1 cellular context compared by ENCODE assay signal in genomic region chr7:100568936-100569844, GRCh38.
TF ChIP-seq lines count a peak whose summit lies in the region.

No MANE protein-coding gene starts in this region.

TF ChIP-seq in HepG2, 621 proteins besides CTCF, POLR2A, EP300 and RAD21 (continued from another document and continues in another):
- TF ChIP-seq GLMP (CRISPR knock-in tag; IDR thresholded peaks at IDR 0.05; ENCODE audit: borderline replicate concordance) (no peak), CERS6 (CRISPR knock-in tag; IDR thresholded peaks at IDR 0.05) (no peak), SRF (IDR thresholded peaks at IDR 0.05; ENCODE audit: low read depth, low read length) (no peak; the same call in 1 of the 2 replicates), PCBP2 (optimal IDR thresholded peaks at IDR 0.05; ENCODE audit: low read depth, low read length, poor library complexity, severe bottlenecking) (no peak), TIGD3 (CRISPR knock-in tag; IDR thresholded peaks at IDR 0.05; ENCODE audit: borderline replicate concordance) (0 out of 2 replicates have a peak, but pooled peaks have one; percentile 63), REXO4 (CRISPR knock-in tag; IDR thresholded peaks at IDR 0.05; ENCODE audit: borderline replicate concordance) (peak; percentile 28; the same call in 1 of the 2 replicates), ZNF891 (CRISPR knock-in tag; IDR thresholded peaks at IDR 0.05) (no peak; the same call in 1 of the 2 replicates), ZNF562 (CRISPR knock-in tag; IDR thresholded peaks at IDR 0.05; ENCODE audit: borderline replicate concordance) (no peak), RXRB (CRISPR knock-in tag; IDR thresholded peaks at IDR 0.05; ENCODE audit: borderline replicate concordance) (peak; percentile 57), ZFP41 (CRISPR knock-in tag; IDR thresholded peaks at IDR 0.05; ENCODE audit: borderline replicate concordance) (no peak), KLF6 (CRISPR knock-in tag; IDR thresholded peaks at IDR 0.05) (no peak; the same call in 1 of the 2 replicates), ZNF761 (CRISPR knock-in tag; conservative IDR thresholded peaks at IDR 0.05) (no peak; the same call in 1 of the 2 replicates), SMAD1 (CRISPR knock-in tag; IDR thresholded peaks at IDR 0.05; ENCODE audit: borderline replicate concordance, low read depth) (no peak; the same call in 1 of the 2 replicates), ZNF547 (CRISPR knock-in tag; IDR thresholded peaks at IDR 0.05) (no peak), CSRNP2 (CRISPR knock-in tag; conservative IDR thresholded peaks at IDR 0.05; ENCODE audit: low read depth) (no peak), ZNF747 (CRISPR knock-in tag; IDR thresholded peaks at IDR 0.05; ENCODE audit: borderline replicate concordance) (peak; percentile 70), ZNF558 (CRISPR knock-in tag; IDR thresholded peaks at IDR 0.05; ENCODE audit: borderline replicate concordance) (no peak), ZNF800 (CRISPR knock-in tag; IDR thresholded peaks at IDR 0.05) (no peak; the same call in 1 of the 2 replicates), MED8 (CRISPR knock-in tag; IDR thresholded peaks at IDR 0.05; ENCODE audit: insufficient replicate concordance) (no peak), RORA (CRISPR knock-in tag; IDR thresholded peaks at IDR 0.05) (no peak), ZNF30 (CRISPR knock-in tag; IDR thresholded peaks at IDR 0.05) (no peak), GMEB2 (CRISPR knock-in tag; IDR thresholded peaks at IDR 0.05; ENCODE audit: low read depth) (no peak), ZNF260 (CRISPR knock-in tag; IDR thresholded peaks at IDR 0.05; ENCODE audit: borderline replicate concordance, low read depth) (no peak; the same call in 1 of the 2 replicates), ZFYVE20 (CRISPR knock-in tag; IDR thresholded peaks at IDR 0.05; ENCODE audit: borderline replicate concordance, low read depth) (no peak), E2F2 (CRISPR knock-in tag; IDR thresholded peaks at IDR 0.05; ENCODE audit: borderline replicate concordance) (no peak; the same call in 1 of the 2 replicates), ZNF282 (IDR thresholded peaks at IDR 0.05; ENCODE audit: partially characterized antibody) (no peak), GATAD2A (CRISPR knock-in tag; IDR thresholded peaks at IDR 0.05) (0 out of 2 replicates have a peak, but pooled peaks have one; percentile 38), ELF1 (CRISPR knock-in tag; IDR thresholded peaks at IDR 0.05) (peak; percentile 63), ZNF224 (CRISPR knock-in tag; IDR thresholded peaks at IDR 0.05) (no peak; the same call in none of the 2 replicates), ZNF333 (CRISPR knock-in tag; IDR thresholded peaks at IDR 0.05; ENCODE audit: borderline replicate concordance) (no peak), AFF4 (CRISPR knock-in tag; IDR thresholded peaks at IDR 0.05) (no peak), DMTF1 (CRISPR knock-in tag; IDR thresholded peaks at IDR 0.05) (no peak), ZNF652 (CRISPR knock-in tag; IDR thresholded peaks at IDR 0.05; ENCODE audit: borderline replicate concordance, low read depth) (0 out of 2 replicates have a peak, but pooled peaks have one; percentile 19), SIN3B (IDR thresholded peaks at IDR 0.05; ENCODE audit: low read length) (no peak), ZNF501 (CRISPR knock-in tag; IDR thresholded peaks at IDR 0.05) (peak; percentile 12), GATA4 (IDR thresholded peaks at IDR 0.05; ENCODE audit: borderline replicate concordance, low read depth) (no peak), ZNF12 (CRISPR knock-in tag; IDR thresholded peaks at IDR 0.05) (0 out of 2 replicates have a peak, but pooled peaks have one; percentile 15), ZNF770 (CRISPR knock-in tag; IDR thresholded peaks at IDR 0.05) (peak; percentile 52; the same call in 1 of the 2 replicates), RAD51 (IDR thresholded peaks at IDR 0.05; ENCODE audit: borderline replicate concordance) (peak; percentile 11; the same call in 1 of the 2 replicates), ZFP62 (CRISPR knock-in tag; IDR thresholded peaks at IDR 0.05) (no peak)
